Comparison of ENCODE assay signal across 9 cellular contexts in genomic region chr1:57423135-57424131, GRCh38. TPM values are rescaled to one million over a fixed set of nuclear protein-coding genes. Genes with fewer than 3 reads are reported as not detected.
DNase-seq lines count a peak whose midpoint lies in the region; ATAC-seq and TF ChIP-seq lines count a peak whose summit lies in the region.
"Had no signal": no experiment of that assay in that cellular context is flagged by ENCODE, and none has a peak within 500 bp of the region (broad histone marks: within the 10 kb centered on the region; RNA-seq: fewer than 3 reads in every experiment).

TSS of gene DAB1 (minus strand) at chr1:57424060. CDS start at chr1:57291030, 133,030 bp downstream.

- intact Hi-C loops in colonic mucosa (cut with DNase I): no loop called here
- intact Hi-C loops in lower lobe of right lung (cut with DNase I): no loop called here

- CTCF ChIA-PET in AG04450 (lab: Charles Lee): interaction anchor here (0.6 to 1.6 kb wide), 12 partner anchors 9 to 1159 kb away, joined by 3 to 6 read pairs (median 3); no protein-coding TSS in a partner anchor

- TF ChIP-seq CTCF in AG04450 (IDR thresholded peaks at IDR 0.05; ENCODE audit: low read depth, low read length) (no peak), colonic mucosa (IDR thresholded peaks at IDR 0.05) (no peak), lower lobe of right lung (IDR thresholded peaks at IDR 0.05) (no peak)

- DNase-seq in AG04450 (ENCODE audit: low read depth, low spot score) (no peak), HuH-7 (ENCODE audit: low spot score) (peak; percentile 59), colonic mucosa (no peak), lower lobe of right lung (no peak), ureter (ENCODE audit: low spot score) (no peak), ACHN (no peak), NOMO-1 treated with DMSO at 0.1 percent for 48 hours (lab: John Stamatoyannopoulos, UW; ENCODE audit: unreplicated experiment) (no peak)
- no peak for DNase-seq in stimulated activated CD4-positive, alpha-beta T cell treated with anti-CD3 and anti-CD28 coated beads, Interleukin-4, amount 100 ng/mL, for 4 hours

- no peaks in the 10 kb centered on the region for H3K4me1 ChIP-seq in colonic mucosa
- peaks cover 4% of the 10 kb centered on the region for H3K4me1 ChIP-seq in lower lobe of right lung

- POLR2A ChIA-PET in AG04450 (lab: Yijun Ruan, JAX): interaction anchor here (0.6 to 0.7 kb wide), 4 partner anchors 18 to 244 kb away, joined by 3 to 7 read pairs (median 5); no protein-coding TSS in a partner anchor

- H3K36me3 ChIP-seq in colonic mucosa: no peaks in the 10 kb centered on the region
- no peaks in the 10 kb centered on the region for H3K36me3 ChIP-seq in lower lobe of right lung

- H3K9me3 ChIP-seq in AG04450 (ENCODE audit: control insufficient read depth, insufficient read depth, low read length) (no peaks in the 10 kb centered on the region; the same call in 1 of the 2 replicates), colonic mucosa (no peaks in the 10 kb centered on the region), lower lobe of right lung (no peaks in the 10 kb centered on the region)

- in situ Hi-C loops in ACHN (cut with HindIII; ENCODE audit: low pct_ligation_motif_present, low pct_unique_long_range_greater_than_20kb, low sequenced_read_pairs): no loop called here

- no peak within 1 kb of the TSS for H3K9ac ChIP-seq in colonic mucosa (ENCODE audit: low read depth in 2 of 2, low read length in 2 of 2)

- no peak within 1 kb of the TSS for H3K27ac ChIP-seq in AG04450 (ENCODE audit: low read depth, low read length)
- H3K27ac ChIP-seq in colonic mucosa: no peak within 1 kb of the TSS
- no peak within 1 kb of the TSS for H3K27ac ChIP-seq in lower lobe of right lung

- H3K27me3 ChIP-seq in AG04450 (ENCODE audit: control insufficient read depth, insufficient read depth, low read length) (peaks cover 50% of the 10 kb centered on the region), colonic mucosa (peaks cover 34% of the 10 kb centered on the region), lower lobe of right lung (ENCODE audit: low read depth) (peaks cover 69% of the 10 kb centered on the region)

- peak in 1 of 2 donors; percentile 19 for ATAC-seq in lower lobe of right lung
- ATAC-seq: GM12878 had no signal

- H3K4me3 ChIP-seq in AG04450 (ENCODE audit: low read depth, low read length) (peak within 1 kb of the TSS; percentile 59), colonic mucosa (peak within 1 kb of the TSS; percentile 11), lower lobe of right lung (peak within 1 kb of the TSS; percentile 23)
- H3K4me3 ChIP-seq: GM12878 had no signal

RNA-seq across cellular contexts. Expression of gene DAB1, which starts in this region (rescaled TPM):
- polyA plus RNA-seq in AG04450 (2011; rRNA removed): 0.05 and 0.16 TPM in 2 replicates
- polyA minus RNA-seq in AG04450 (2011; rRNA and poly(A)+ RNA removed): 0.35 TPM in 1 of 2 replicates, not detected in the other
- total RNA-seq in colonic mucosa: under 1 TPM in 1 of 2 donors, not detected in 1; 0.42 TPM
- 1.9 TPM for total RNA-seq in lower lobe of right lung
- 12.2 TPM for total RNA-seq in ureter
